In the genomic region with DNA sequence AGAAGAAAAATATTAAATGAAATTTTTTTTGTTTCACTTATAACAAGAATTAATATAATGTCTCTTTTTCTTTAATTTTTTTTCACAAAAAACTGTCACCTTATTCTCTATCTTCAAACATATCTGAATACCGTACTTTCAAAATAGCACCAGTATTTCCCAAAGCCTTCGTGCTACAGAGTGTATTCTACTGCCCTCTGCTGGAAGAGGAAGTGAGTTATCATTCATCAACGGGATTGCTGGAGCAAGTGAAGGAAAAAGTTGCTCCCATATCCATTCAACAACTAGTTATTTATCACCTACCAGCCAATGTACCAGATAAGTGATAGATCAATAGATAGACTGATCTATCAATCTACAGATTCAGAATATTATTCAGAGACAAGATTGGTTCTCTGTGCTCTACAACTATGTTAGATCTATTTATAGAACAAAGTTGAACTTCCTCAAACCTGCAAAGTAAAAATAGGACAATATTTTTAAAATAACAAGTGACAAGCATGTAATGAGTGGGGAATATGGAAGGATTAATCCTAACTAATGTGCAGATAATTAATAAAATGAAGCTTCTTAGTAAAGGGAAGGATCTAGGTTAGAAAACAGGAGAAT, we compare ENCODE assay signal across 1 cellular context.
TF ChIP-seq lines count a peak whose summit lies in the region.

No MANE protein-coding gene starts in this region.

TF ChIP-seq in H1, 55 proteins besides CTCF, POLR2A, EP300 and RAD21:
- TF ChIP-seq GABPA (IDR thresholded peaks at IDR 0.05; ENCODE audit: borderline replicate concordance, insufficient read depth, low read length) (no peak), KDM1A (IDR thresholded peaks at IDR 0.05; ENCODE audit: borderline replicate concordance, low read length) (no peak), FOSL1 (IDR thresholded peaks at IDR 0.05; ENCODE audit: insufficient read depth, low read depth, low read length) (no peak), SUZ12 (IDR thresholded peaks at IDR 0.05; ENCODE audit: low read length) (no peak), POU5F1 (IDR thresholded peaks at IDR 0.05; ENCODE audit: low read depth, low read length) (no peak), RBBP5 (IDR thresholded peaks at IDR 0.05; ENCODE audit: borderline replicate concordance, low read depth, low read length) (no peak), PHF8 (conservative IDR thresholded peaks at IDR 0.05; ENCODE audit: low read depth, low read length) (no peak), CBX5 (IDR thresholded peaks at IDR 0.05; ENCODE audit: low read depth, low read length) (no peak), TAF1 (IDR thresholded peaks at IDR 0.05; ENCODE audit: low read depth, low read length) (no peak), JUND (IDR thresholded peaks at IDR 0.05; ENCODE audit: low read length) (no peak), KDM5A (IDR thresholded peaks at IDR 0.05; ENCODE audit: low read length) (no peak), SIN3A (conservative IDR thresholded peaks at IDR 0.05 in 1 of 2, IDR thresholded peaks at IDR 0.05 in 1 of 2; ENCODE audit: low read depth in 1 of 2, low read length in 2 of 2) (no peak), CTBP2 (IDR thresholded peaks at IDR 0.05; ENCODE audit: borderline replicate concordance, insufficient read depth, insufficient read length, low read length) (no peak)
- TF ChIP-seq, protein P1, sequence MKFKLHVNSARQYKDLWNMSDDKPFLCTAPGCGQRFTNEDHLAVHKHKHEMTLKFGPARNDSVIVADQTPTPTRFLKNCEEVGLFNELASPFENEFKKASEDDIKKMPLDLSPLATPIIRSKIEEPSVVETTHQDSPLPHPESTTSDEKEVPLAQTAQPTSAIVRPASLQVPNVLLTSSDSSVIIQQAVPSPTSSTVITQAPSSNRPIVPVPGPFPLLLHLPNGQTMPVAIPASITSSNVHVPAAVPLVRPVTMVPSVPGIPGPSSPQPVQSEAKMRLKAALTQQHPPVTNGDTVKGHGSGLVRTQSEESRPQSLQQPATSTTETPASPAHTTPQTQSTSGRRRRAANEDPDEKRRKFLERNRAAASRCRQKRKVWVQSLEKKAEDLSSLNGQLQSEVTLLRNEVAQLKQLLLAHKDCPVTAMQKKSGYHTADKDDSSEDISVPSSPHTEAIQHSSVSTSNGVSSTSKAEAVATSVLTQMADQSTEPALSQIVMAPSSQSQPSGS (IDR thresholded peaks at IDR 0.05; ENCODE audit: low read length): no peak
